In genomic region chr17:29111816-29112499, GRCh38 we compare ENCODE assay signal across 8 cellular contexts.
DNase-seq lines count a peak whose midpoint lies in the region; ATAC-seq and TF ChIP-seq lines count a peak whose summit lies in the region.

No MANE protein-coding gene starts in this region.

- no peak for ATAC-seq in GM18505 (IDR thresholded peaks at IDR 0.05; ENCODE audit: unreplicated experiment)

- TF ChIP-seq CTCF in AG04450 (IDR thresholded peaks at IDR 0.05; ENCODE audit: low read depth, low read length) (peak; percentile 99), GM20000 (IDR thresholded peaks at IDR 0.05; ENCODE audit: extremely low read depth, missing control alignments) (peak; percentile 79)

- H3K4me3 ChIP-seq in AG04450 (ENCODE audit: low read depth, low read length): no peak overlapping the region

- H3K27ac ChIP-seq in AG04450 (ENCODE audit: low read depth, low read length): no peak overlapping the region

- TF ChIP-seq POLR2A in GM18505 (IDR thresholded peaks at IDR 0.05; ENCODE audit: borderline replicate concordance, extremely low read depth, insufficient read depth, insufficient read length): no peak

- POLR2A ChIA-PET in AG04450 (lab: Yijun Ruan, JAX): interaction anchor here (1.3 kb wide), 1 partner anchor 146 kb away, joined by 8 read pairs; no protein-coding TSS in a partner anchor

- no peaks in the 10 kb centered on the region for H3K9me3 ChIP-seq in AG04450 (ENCODE audit: control insufficient read depth, insufficient read depth, low read length)

- CTCF ChIA-PET in AG04450 (lab: Charles Lee): interaction anchor here (0.6 to 6.8 kb wide), 20 partner anchors 11 to 385 kb away, joined by 3 to 218 read pairs (median 4); no protein-coding TSS in a partner anchor

- no peak for DNase-seq in AG04450 (ENCODE audit: low read depth, low spot score)
- peak; percentile 77 for DNase-seq in GM20000 (ENCODE audit: low spot score)
- peak; percentile 80 for DNase-seq in NCI-H524 treated with DMSO at 0.1 percent for 48 hours (lab: John Stamatoyannopoulos, UW)
- peak; percentile 94 for DNase-seq in activated CD8-positive, alpha-beta memory T cell treated with anti-CD3 and anti-CD28 coated beads for 24 hours
- peak; percentile 49 for DNase-seq in effector CD8-positive, alpha-beta T cell (lab: John Stamatoyannopoulos, UW)
- DNase-seq in midbrain (lab: John Stamatoyannopoulos, UW): peak; percentile 54
- DNase-seq in stimulated activated CD8-positive, alpha-beta memory T cell treated with anti-CD3 and anti-CD28 coated beads, Interleukin-7, amount 100 ng/mL, for 1 hour (ENCODE audit: low read depth in 2 of 2): peak; percentile 22 to 42

- no peaks in the 10 kb centered on the region for H3K27me3 ChIP-seq in AG04450 (ENCODE audit: control insufficient read depth, insufficient read depth, low read length)
